Comparison of ENCODE assay signal across 1 cellular context in the genomic region with DNA sequence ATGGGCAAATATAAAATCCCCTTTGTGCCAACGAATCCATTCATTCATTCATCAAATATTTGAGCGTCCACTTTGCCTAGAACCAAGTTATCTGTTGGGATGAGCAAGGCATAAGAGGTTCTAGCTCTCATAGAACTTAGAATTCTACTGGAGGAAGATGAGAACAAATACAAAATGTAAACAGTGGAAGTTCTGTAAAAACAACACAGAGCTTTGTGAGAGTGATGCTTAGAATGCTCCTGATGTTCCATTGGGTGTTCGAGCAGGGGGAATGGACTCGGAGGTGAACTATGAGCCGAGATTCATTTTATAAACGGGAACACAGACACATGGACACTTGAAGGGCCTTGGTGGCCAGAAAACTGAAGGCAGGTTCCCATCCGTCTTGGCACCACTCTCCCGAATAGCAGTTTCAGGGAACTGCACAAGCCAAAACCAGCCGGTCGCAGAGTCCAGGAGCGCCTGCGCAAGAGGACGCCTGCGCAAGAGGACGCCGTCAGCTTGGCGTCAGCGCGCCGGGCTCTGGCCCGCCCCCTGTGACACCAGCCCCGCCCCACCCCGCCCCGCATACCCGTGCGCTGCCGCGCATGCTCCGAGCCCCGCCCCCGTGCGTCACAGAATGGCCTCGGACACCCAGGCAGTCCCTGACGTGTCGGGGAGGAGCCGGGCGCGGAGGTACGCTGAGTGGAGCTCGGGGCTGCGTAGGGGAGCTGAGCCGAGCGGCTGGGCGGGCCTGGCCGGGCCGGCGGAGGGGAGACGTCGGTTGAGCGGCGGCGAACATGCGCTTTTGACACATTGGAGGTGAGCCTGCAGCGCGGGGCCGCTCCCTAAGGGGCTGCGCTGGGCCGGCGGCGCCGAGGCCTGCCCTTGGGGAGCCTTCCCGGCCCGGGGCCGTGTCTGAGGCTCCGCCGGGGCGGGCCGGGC.
TF ChIP-seq lines count a peak whose summit lies in the region.

A gene with protein sequence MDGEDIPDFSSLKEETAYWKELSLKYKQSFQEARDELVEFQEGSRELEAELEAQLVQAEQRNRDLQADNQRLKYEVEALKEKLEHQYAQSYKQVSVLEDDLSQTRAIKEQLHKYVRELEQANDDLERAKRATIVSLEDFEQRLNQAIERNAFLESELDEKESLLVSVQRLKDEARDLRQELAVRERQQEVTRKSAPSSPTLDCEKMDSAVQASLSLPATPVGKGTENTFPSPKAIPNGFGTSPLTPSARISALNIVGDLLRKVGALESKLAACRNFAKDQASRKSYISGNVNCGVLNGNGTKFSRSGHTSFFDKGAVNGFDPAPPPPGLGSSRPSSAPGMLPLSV (plus strand): TSS at position 640 of the 924 bp plus-strand sequence. CDS start 8,388 bp downstream, outside the sequence.

TF ChIP-seq in GM12878, 131 proteins besides CTCF, POLR2A, EP300 and RAD21 (continued from another document and continues in another):
- TF ChIP-seq, protein P1, sequence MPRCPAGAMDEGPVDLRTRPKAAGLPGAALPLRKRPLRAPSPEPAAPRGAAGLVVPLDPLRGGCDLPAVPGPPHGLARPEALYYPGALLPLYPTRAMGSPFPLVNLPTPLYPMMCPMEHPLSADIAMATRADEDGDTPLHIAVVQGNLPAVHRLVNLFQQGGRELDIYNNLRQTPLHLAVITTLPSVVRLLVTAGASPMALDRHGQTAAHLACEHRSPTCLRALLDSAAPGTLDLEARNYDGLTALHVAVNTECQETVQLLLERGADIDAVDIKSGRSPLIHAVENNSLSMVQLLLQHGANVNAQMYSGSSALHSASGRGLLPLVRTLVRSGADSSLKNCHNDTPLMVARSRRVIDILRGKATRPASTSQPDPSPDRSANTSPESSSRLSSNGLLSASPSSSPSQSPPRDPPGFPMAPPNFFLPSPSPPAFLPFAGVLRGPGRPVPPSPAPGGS (IDR thresholded peaks at IDR 0.05; ENCODE audit: borderline replicate concordance, insufficient read depth, low read depth, low read length, poor library complexity, severe bottlenecking) = no peak
- TF ChIP-seq ZNF217 (IDR thresholded peaks at IDR 0.05) (no peak), TCF12 (IDR thresholded peaks at IDR 0.05; ENCODE audit: low read depth, low read length) (no peak), ATF7 (IDR thresholded peaks at IDR 0.05; ENCODE audit: low read depth) (no peak), STAT3 (IDR thresholded peaks at IDR 0.05; ENCODE audit: low read depth, low read length) (no peak), WRNIP1 (IDR thresholded peaks at IDR 0.05; ENCODE audit: borderline replicate concordance, low read depth, low read length) (no peak), ZNF24 (IDR thresholded peaks at IDR 0.05) (0 out of 2 replicates have a peak, but pooled peaks have one; percentile 25), BACH1 (IDR thresholded peaks at IDR 0.05; ENCODE audit: borderline replicate concordance) (peak; percentile 82), JUND (IDR thresholded peaks at IDR 0.05; ENCODE audit: low read depth, low read length) (no peak), RFX5 (IDR thresholded peaks at IDR 0.05; ENCODE audit: low read depth, low read length) (0 out of 2 replicates have a peak, but pooled peaks have one; percentile 38), TCF3 (IDR thresholded peaks at IDR 0.05; ENCODE audit: borderline replicate concordance, insufficient read depth, low read depth, low read length) (no peak), CHD1 (IDR thresholded peaks at IDR 0.05; ENCODE audit: low read depth, low read length) (peak; percentile 73; the same call in 1 of the 2 replicates), SMC3 (IDR thresholded peaks at IDR 0.05; ENCODE audit: borderline replicate concordance, low read length) (no peak), STAT1 (conservative IDR thresholded peaks at IDR 0.05) (0 out of 2 replicates have a peak, but pooled peaks have one; percentile 28), SRF (IDR thresholded peaks at IDR 0.05; ENCODE audit: low read depth in 2 of 2, low read length in 2 of 2) (no peak), EGR1 (IDR thresholded peaks at IDR 0.05; ENCODE audit: borderline replicate concordance in 1 of 2, low read depth in 2 of 2, low read length in 2 of 2) (peak in 1 of 2 experiments; percentile 63; a peak in 2 of 3 replicates), JUNB (IDR thresholded peaks at IDR 0.05) (no peak), SIX5 (IDR thresholded peaks at IDR 0.05; ENCODE audit: low read depth, low read length, severe bottlenecking) (no peak), IKZF1 (conservative IDR thresholded peaks at IDR 0.05) (peak; percentile 84), BRCA1 (IDR thresholded peaks at IDR 0.05; ENCODE audit: low read depth, low read length) (no peak), IKZF2 (IDR thresholded peaks at IDR 0.05) (no peak), RBBP5 (conservative IDR thresholded peaks at IDR 0.05) (no peak), LARP7 (IDR thresholded peaks at IDR 0.05) (peak; percentile 98), RAD51 (IDR thresholded peaks at IDR 0.05) (no peak), PML (IDR thresholded peaks at IDR 0.05; ENCODE audit: low read length) (no peak), CREB1 (IDR thresholded peaks at IDR 0.05; ENCODE audit: low read depth) (peak; percentile 87), SP1 (IDR thresholded peaks at IDR 0.05; ENCODE audit: low read depth, low read length) (no peak), FOXK2 (IDR thresholded peaks at IDR 0.05) (no peak), NFXL1 (IDR thresholded peaks at IDR 0.05; ENCODE audit: borderline replicate concordance) (no peak), HCFC1 (IDR thresholded peaks at IDR 0.05; ENCODE audit: low read length) (0 out of 2 replicates have a peak, but pooled peaks have one; percentile 7), ZNF207 (IDR thresholded peaks at IDR 0.05; ENCODE audit: borderline replicate concordance) (no peak), NBN (IDR thresholded peaks at IDR 0.05) (no peak)
- TF ChIP-seq, protein P2, sequence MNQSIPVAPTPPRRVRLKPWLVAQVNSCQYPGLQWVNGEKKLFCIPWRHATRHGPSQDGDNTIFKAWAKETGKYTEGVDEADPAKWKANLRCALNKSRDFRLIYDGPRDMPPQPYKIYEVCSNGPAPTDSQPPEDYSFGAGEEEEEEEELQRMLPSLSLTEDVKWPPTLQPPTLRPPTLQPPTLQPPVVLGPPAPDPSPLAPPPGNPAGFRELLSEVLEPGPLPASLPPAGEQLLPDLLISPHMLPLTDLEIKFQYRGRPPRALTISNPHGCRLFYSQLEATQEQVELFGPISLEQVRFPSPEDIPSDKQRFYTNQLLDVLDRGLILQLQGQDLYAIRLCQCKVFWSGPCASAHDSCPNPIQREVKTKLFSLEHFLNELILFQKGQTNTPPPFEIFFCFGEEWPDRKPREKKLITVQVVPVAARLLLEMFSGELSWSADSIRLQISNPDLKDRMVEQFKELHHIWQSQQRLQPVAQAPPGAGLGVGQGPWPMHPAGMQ (IDR thresholded peaks at IDR 0.05; ENCODE audit: borderline replicate concordance) = no peak
- TF ChIP-seq, protein P3, sequence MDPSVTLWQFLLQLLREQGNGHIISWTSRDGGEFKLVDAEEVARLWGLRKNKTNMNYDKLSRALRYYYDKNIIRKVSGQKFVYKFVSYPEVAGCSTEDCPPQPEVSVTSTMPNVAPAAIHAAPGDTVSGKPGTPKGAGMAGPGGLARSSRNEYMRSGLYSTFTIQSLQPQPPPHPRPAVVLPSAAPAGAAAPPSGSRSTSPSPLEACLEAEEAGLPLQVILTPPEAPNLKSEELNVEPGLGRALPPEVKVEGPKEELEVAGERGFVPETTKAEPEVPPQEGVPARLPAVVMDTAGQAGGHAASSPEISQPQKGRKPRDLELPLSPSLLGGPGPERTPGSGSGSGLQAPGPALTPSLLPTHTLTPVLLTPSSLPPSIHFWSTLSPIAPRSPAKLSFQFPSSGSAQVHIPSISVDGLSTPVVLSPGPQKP (IDR thresholded peaks at IDR 0.05; ENCODE audit: low read depth, low read length) = no peak
- TF ChIP-seq, protein P4, sequence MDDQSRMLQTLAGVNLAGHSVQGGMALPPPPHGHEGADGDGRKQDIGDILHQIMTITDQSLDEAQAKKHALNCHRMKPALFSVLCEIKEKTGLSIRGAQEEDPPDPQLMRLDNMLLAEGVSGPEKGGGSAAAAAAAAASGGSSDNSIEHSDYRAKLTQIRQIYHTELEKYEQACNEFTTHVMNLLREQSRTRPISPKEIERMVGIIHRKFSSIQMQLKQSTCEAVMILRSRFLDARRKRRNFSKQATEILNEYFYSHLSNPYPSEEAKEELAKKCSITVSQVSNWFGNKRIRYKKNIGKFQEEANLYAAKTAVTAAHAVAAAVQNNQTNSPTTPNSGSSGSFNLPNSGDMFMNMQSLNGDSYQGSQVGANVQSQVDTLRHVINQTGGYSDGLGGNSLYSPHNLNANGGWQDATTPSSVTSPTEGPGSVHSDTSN (IDR thresholded peaks at IDR 0.05; ENCODE audit: insufficient replicate concordance, low read depth, low read length) = no peak
- TF ChIP-seq, protein P5, sequence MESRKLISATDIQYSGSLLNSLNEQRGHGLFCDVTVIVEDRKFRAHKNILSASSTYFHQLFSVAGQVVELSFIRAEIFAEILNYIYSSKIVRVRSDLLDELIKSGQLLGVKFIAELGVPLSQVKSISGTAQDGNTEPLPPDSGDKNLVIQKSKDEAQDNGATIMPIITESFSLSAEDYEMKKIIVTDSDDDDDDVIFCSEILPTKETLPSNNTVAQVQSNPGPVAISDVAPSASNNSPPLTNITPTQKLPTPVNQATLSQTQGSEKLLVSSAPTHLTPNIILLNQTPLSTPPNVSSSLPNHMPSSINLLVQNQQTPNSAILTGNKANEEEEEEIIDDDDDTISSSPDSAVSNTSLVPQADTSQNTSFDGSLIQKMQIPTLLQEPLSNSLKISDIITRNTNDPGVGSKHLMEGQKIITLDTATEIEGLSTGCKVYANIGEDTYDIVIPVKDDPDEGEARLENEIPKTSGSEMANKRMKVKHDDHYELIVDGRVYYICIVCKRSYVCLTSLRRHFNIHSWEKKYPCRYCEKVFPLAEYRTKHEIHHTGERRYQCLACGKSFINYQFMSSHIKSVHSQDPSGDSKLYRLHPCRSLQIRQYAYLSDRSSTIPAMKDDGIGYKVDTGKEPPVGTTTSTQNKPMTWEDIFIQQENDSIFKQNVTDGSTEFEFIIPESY (IDR thresholded peaks at IDR 0.05) = no peak
- TF ChIP-seq, protein P6, sequence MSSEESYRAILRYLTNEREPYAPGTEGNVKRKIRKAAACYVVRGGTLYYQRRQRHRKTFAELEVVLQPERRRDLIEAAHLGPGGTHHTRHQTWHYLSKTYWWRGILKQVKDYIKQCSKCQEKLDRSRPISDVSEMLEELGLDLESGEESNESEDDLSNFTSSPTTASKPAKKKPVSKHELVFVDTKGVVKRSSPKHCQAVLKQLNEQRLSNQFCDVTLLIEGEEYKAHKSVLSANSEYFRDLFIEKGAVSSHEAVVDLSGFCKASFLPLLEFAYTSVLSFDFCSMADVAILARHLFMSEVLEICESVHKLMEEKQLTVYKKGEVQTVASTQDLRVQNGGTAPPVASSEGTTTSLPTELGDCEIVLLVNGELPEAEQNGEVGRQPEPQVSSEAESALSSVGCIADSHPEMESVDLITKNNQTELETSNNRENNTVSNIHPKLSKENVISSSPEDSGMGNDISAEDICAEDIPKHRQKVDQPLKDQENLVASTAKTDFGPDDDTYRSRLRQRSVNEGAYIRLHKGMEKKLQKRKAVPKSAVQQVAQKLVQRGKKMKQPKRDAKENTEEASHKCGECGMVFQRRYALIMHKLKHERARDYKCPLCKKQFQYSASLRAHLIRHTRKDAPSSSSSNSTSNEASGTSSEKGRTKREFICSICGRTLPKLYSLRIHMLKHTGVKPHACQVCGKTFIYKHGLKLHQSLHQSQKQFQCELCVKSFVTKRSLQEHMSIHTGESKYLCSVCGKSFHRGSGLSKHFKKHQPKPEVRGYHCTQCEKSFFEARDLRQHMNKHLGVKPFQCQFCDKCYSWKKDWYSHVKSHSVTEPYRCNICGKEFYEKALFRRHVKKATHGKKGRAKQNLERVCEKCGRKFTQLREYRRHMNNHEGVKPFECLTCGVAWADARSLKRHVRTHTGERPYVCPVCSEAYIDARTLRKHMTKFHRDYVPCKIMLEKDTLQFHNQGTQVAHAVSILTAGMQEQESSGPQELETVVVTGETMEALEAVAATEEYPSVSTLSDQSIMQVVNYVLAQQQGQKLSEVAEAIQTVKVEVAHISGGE (CRISPR knock-in tag; IDR thresholded peaks at IDR 0.05) = no peak
- TF ChIP-seq, protein P7, sequence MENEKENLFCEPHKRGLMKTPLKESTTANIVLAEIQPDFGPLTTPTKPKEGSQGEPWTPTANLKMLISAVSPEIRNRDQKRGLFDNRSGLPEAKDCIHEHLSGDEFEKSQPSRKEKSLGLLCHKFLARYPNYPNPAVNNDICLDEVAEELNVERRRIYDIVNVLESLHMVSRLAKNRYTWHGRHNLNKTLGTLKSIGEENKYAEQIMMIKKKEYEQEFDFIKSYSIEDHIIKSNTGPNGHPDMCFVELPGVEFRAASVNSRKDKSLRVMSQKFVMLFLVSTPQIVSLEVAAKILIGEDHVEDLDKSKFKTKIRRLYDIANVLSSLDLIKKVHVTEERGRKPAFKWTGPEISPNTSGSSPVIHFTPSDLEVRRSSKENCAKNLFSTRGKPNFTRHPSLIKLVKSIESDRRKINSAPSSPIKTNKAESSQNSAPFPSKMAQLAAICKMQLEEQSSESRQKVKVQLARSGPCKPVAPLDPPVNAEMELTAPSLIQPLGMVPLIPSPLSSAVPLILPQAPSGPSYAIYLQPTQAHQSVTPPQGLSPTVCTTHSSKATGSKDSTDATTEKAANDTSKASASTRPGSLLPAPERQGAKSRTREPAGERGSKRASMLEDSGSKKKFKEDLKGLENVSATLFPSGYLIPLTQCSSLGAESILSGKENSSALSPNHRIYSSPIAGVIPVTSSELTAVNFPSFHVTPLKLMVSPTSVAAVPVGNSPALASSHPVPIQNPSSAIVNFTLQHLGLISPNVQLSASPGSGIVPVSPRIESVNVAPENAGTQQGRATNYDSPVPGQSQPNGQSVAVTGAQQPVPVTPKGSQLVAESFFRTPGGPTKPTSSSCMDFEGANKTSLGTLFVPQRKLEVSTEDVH (IDR thresholded peaks at IDR 0.05; ENCODE audit: low read depth, partially characterized antibody) = no peak
- TF ChIP-seq, protein P8, sequence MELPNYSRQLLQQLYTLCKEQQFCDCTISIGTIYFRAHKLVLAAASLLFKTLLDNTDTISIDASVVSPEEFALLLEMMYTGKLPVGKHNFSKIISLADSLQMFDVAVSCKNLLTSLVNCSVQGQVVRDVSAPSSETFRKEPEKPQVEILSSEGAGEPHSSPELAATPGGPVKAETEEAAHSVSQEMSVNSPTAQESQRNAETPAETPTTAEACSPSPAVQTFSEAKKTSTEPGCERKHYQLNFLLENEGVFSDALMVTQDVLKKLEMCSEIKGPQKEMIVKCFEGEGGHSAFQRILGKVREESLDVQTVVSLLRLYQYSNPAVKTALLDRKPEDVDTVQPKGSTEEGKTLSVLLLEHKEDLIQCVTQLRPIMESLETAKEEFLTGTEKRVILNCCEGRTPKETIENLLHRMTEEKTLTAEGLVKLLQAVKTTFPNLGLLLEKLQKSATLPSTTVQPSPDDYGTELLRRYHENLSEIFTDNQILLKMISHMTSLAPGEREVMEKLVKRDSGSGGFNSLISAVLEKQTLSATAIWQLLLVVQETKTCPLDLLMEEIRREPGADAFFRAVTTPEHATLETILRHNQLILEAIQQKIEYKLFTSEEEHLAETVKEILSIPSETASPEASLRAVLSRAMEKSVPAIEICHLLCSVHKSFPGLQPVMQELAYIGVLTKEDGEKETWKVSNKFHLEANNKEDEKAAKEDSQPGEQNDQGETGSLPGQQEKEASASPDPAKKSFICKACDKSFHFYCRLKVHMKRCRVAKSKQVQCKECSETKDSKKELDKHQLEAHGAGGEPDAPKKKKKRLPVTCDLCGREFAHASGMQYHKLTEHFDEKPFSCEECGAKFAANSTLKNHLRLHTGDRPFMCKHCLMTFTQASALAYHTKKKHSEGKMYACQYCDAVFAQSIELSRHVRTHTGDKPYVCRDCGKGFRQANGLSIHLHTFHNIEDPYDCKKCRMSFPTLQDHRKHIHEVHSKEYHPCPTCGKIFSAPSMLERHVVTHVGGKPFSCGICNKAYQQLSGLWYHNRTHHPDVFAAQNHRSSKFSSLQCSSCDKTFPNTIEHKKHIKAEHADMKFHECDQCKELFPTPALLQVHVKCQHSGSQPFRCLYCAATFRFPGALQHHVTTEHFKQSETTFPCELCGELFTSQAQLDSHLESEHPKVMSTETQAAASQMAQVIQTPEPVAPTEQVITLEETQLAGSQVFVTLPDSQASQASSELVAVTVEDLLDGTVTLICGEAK (IDR thresholded peaks at IDR 0.05; ENCODE audit: borderline replicate concordance) = no peak; the same call in 1 of the 2 replicates
